Comparison of ENCODE assay signal across 17 cellular contexts in genomic region chr12:104575442-104575841, GRCh38.
DNase-seq lines count a peak whose midpoint lies in the region; ATAC-seq and TF ChIP-seq lines count a peak whose summit lies in the region.
"Had no signal": no experiment of that assay in that cellular context is flagged by ENCODE, and none has a peak within 500 bp of the region (broad histone marks: within the 10 kb centered on the region; RNA-seq: fewer than 3 reads in every experiment).

No MANE protein-coding gene starts in this region.

- ATAC-seq in activated CD8-positive, alpha-beta memory T cell treated with anti-CD3 and anti-CD28 coated beads, Interleukin-2, amount 10 ng/mL, durations not matched to agents 7 days and 5 days: no peak
- ATAC-seq in HCT116: 0 out of 2 replicates have a peak, but pooled peaks have one; percentile 18
- ATAC-seq in activated CD8-positive, alpha-beta T cell treated with anti-CD3 and anti-CD28 coated beads, Interleukin-2, amount 10 ng/mL, durations not matched to agents 7 days and 5 days: no peak
- no peak for ATAC-seq in stimulated activated effector memory CD8-positive, alpha-beta T cell treated with anti-CD3 and anti-CD28 coated beads, Interleukin-12 subunit alpha, Interleukin-12 subunit beta, amount 100 ng/mL, for 72 hours
- ATAC-seq in HG03439 (IDR thresholded peaks at IDR 0.05; ENCODE audit: unreplicated experiment): no peak
- ATAC-seq: left colon had no signal

- H2AFZ ChIP-seq in HCT116 (ENCODE audit: low read depth, low read length, poor library complexity, severe bottlenecking): no peak overlapping the region
- H2AFZ ChIP-seq: PC-9 had no signal

- no peak for DNase-seq in activated CD8-positive, alpha-beta memory T cell treated with anti-CD3 and anti-CD28 coated beads, Interleukin-2, amount 10 ng/mL, durations not matched to agents 7 days and 5 days
- no peak for DNase-seq in activated CD8-positive, alpha-beta memory T cell treated with anti-CD3 and anti-CD28 coated beads, Interleukin-2, amount 50 U/mL, for 4 hours
- DNase-seq in HCT116 (ENCODE audit: low read depth, low spot score): no peak
- no peak for DNase-seq in activated CD8-positive, alpha-beta T cell treated with anti-CD3 and anti-CD28 coated beads, Interleukin-2, amount 10 ng/mL, durations not matched to agents 7 days and 5 days
- DNase-seq in stimulated activated effector memory CD8-positive, alpha-beta T cell treated with anti-CD3 and anti-CD28 coated beads, Interleukin-12 subunit alpha, Interleukin-12 subunit beta, amount 100 ng/mL, for 72 hours (ENCODE audit: low spot score in 2 of 2): no peak
- no peak for DNase-seq in colonic mucosa
- no peak for DNase-seq in tibial artery
- DNase-seq: activated CD8-positive, alpha-beta memory T cell treated with anti-CD3 and anti-CD28 coated beads for 24 hours; activated effector memory CD4-positive, alpha-beta T cell treated with anti-CD3 and anti-CD28 coated beads, Interleukin-2, amount 50 U/mL, for 16 hours; foreskin melanocyte; left colon; NCI-H1048; NCI-H446 treated with DMSO at 0.1 percent for 48 hours; SK-N-SH; trophoblast cell had no signal

- TF ChIP-seq POLR2A in HCT116 (IDR thresholded peaks at IDR 0.05; ENCODE audit: borderline replicate concordance, extremely low read depth, insufficient read depth, insufficient read length): no peak

- no TSS peak for BruUV-seq in HCT116 (replicated peaks; lab: Mats Ljungman, UMichigan)

- peak overlapping the region; percentile 51 for H3K4me2 ChIP-seq in HCT116 (ENCODE audit: low read length)
- H3K4me2 ChIP-seq: PC-9, SK-N-SH had no signal

- H3K9me2 ChIP-seq in HCT116 (ENCODE audit: insufficient read depth): no peaks in the 10 kb centered on the region
- H3K9me2 ChIP-seq: SK-N-SH had no signal

- H3K36me3 ChIP-seq in HCT116 (ENCODE audit: control insufficient read depth in 1 of 2, insufficient read depth in 2 of 2, low read length in 2 of 2): no peaks in the 10 kb centered on the region
- no peaks in the 10 kb centered on the region for H3K36me3 ChIP-seq in colonic mucosa
- H3K36me3 ChIP-seq in tibial artery: no peaks in the 10 kb centered on the region

- peaks cover 80% of the 10 kb centered on the region for H3K4me1 Mint-ChIP-seq in activated CD8-positive, alpha-beta memory T cell treated with anti-CD3 and anti-CD28 coated beads, Interleukin-2, amount 10 ng/mL, durations not matched to agents 7 days and 5 days
- H3K4me1 Mint-ChIP-seq in activated CD8-positive, alpha-beta T cell treated with anti-CD3 and anti-CD28 coated beads, Interleukin-2, amount 10 ng/mL, durations not matched to agents 7 days and 5 days (ENCODE audit: low read depth): peaks cover 78% of the 10 kb centered on the region
- peaks cover 64% of the 10 kb centered on the region for H3K4me1 Mint-ChIP-seq in stimulated activated effector memory CD8-positive, alpha-beta T cell treated with anti-CD3 and anti-CD28 coated beads, Interleukin-12 subunit alpha, Interleukin-12 subunit beta, amount 100 ng/mL, for 72 hours

- H3K4me3 ChIP-seq in HCT116 (replicated peaks in 1 of 2; ENCODE audit: low read depth in 1 of 2, low read length in 2 of 2) (no peak overlapping the region), colonic mucosa (no peak overlapping the region), tibial artery (no peak overlapping the region)
- H3K4me3 ChIP-seq: PC-9 had no signal

- peaks cover 4 to 38% of the 10 kb centered on the region in 2 experiments; a peak in 3 of 4 replicates for H3K4me1 ChIP-seq in HCT116 (ENCODE audit: control insufficient read depth in 1 of 2, insufficient read depth in 2 of 2, low read length in 2 of 2)
- H3K4me1 ChIP-seq in colonic mucosa: no peaks in the 10 kb centered on the region
- no peaks in the 10 kb centered on the region for H3K4me1 ChIP-seq in tibial artery

- H3K9me3 ChIP-seq in HCT116 (ENCODE audit: control insufficient read depth in 1 of 2, insufficient read depth in 1 of 2, low read depth in 1 of 2, low read length in 2 of 2) (no peaks in the 10 kb centered on the region), colonic mucosa (no peaks in the 10 kb centered on the region), tibial artery (no peaks in the 10 kb centered on the region)
- H3K9me3 ChIP-seq: SK-N-SH had no signal

- intact Hi-C loops in HCT116 (cut with micrococcal nuclease) (no loop called here), colonic mucosa (cut with DNase I) (no loop called here), tibial artery (cut with DNase I; ENCODE audit: low total_unique reads) (no loop called here)

- peak overlapping the region; percentile 27 for H3K27ac Mint-ChIP-seq in activated CD8-positive, alpha-beta memory T cell treated with anti-CD3 and anti-CD28 coated beads, Interleukin-2, amount 10 ng/mL, durations not matched to agents 7 days and 5 days
- H3K27ac Mint-ChIP-seq in activated CD8-positive, alpha-beta T cell treated with anti-CD3 and anti-CD28 coated beads, Interleukin-2, amount 10 ng/mL, durations not matched to agents 7 days and 5 days: peak overlapping the region; percentile 24
- peak overlapping the region; percentile 50 for H3K27ac Mint-ChIP-seq in stimulated activated effector memory CD8-positive, alpha-beta T cell treated with anti-CD3 and anti-CD28 coated beads, Interleukin-12 subunit alpha, Interleukin-12 subunit beta, amount 100 ng/mL, for 72 hours

- H4K20me1 ChIP-seq in HCT116 (ENCODE audit: insufficient read depth): no peaks in the 10 kb centered on the region

- CTCF ChIA-PET in activated CD8-positive, alpha-beta memory T cell treated with anti-CD3 and anti-CD28 coated beads, Interleukin-2, amount 10 ng/mL, durations not matched to agents 7 days and 5 days (lab: Charles Lee): no interaction called here
- CTCF ChIA-PET in HCT116 (lab: Charles Lee): no interaction called here
- CTCF ChIA-PET in activated CD8-positive, alpha-beta T cell treated with anti-CD3 and anti-CD28 coated beads, Interleukin-2, amount 10 ng/mL, durations not matched to agents 7 days and 5 days (lab: Charles Lee): interaction anchor here (1.1 kb wide), 1 partner anchor 98 kb away, joined by 3 read pairs; no protein-coding TSS in a partner anchor

- H3K4me3 Mint-ChIP-seq in activated CD8-positive, alpha-beta memory T cell treated with anti-CD3 and anti-CD28 coated beads, Interleukin-2, amount 10 ng/mL, durations not matched to agents 7 days and 5 days: no peak overlapping the region
- no peak overlapping the region for H3K4me3 Mint-ChIP-seq in activated CD8-positive, alpha-beta T cell treated with anti-CD3 and anti-CD28 coated beads, Interleukin-2, amount 10 ng/mL, durations not matched to agents 7 days and 5 days
- no peak overlapping the region for H3K4me3 Mint-ChIP-seq in stimulated activated effector memory CD8-positive, alpha-beta T cell treated with anti-CD3 and anti-CD28 coated beads, Interleukin-12 subunit alpha, Interleukin-12 subunit beta, amount 100 ng/mL, for 72 hours

- H3K27me3 ChIP-seq in HCT116 (ENCODE audit: insufficient read depth, low read length) (no peaks in the 10 kb centered on the region), colonic mucosa (no peaks in the 10 kb centered on the region), tibial artery (no peaks in the 10 kb centered on the region)

- H3K27me3 Mint-ChIP-seq in activated CD8-positive, alpha-beta memory T cell treated with anti-CD3 and anti-CD28 coated beads, Interleukin-2, amount 10 ng/mL, durations not matched to agents 7 days and 5 days: no peaks in the 10 kb centered on the region
- no peaks in the 10 kb centered on the region for H3K27me3 Mint-ChIP-seq in activated CD8-positive, alpha-beta T cell treated with anti-CD3 and anti-CD28 coated beads, Interleukin-2, amount 10 ng/mL, durations not matched to agents 7 days and 5 days (ENCODE audit: low read depth)

- TF ChIP-seq CTCF in HCT116 (IDR thresholded peaks at IDR 0.05 in 2 of 3, conservative IDR thresholded peaks at IDR 0.05 in 1 of 3; ENCODE audit: borderline replicate concordance in 1 of 3, insufficient read depth in 1 of 3, low read depth in 2 of 3, low read length in 2 of 3) (no peak), colonic mucosa (IDR thresholded peaks at IDR 0.05) (no peak), tibial artery (IDR thresholded peaks at IDR 0.05) (no peak)

- no peaks in the 10 kb centered on the region for H3K9me3 Mint-ChIP-seq in activated CD8-positive, alpha-beta memory T cell treated with anti-CD3 and anti-CD28 coated beads, Interleukin-2, amount 10 ng/mL, durations not matched to agents 7 days and 5 days (ENCODE audit: low read depth)
- H3K9me3 Mint-ChIP-seq in activated CD8-positive, alpha-beta T cell treated with anti-CD3 and anti-CD28 coated beads, Interleukin-2, amount 10 ng/mL, durations not matched to agents 7 days and 5 days (ENCODE audit: insufficient read depth): no peaks in the 10 kb centered on the region
- no peaks in the 10 kb centered on the region for H3K9me3 Mint-ChIP-seq in stimulated activated effector memory CD8-positive, alpha-beta T cell treated with anti-CD3 and anti-CD28 coated beads, Interleukin-12 subunit alpha, Interleukin-12 subunit beta, amount 100 ng/mL, for 72 hours

- peaks cover 21% of the 10 kb centered on the region for H3K36me3 Mint-ChIP-seq in activated CD8-positive, alpha-beta memory T cell treated with anti-CD3 and anti-CD28 coated beads, Interleukin-2, amount 10 ng/mL, durations not matched to agents 7 days and 5 days
- H3K36me3 Mint-ChIP-seq in activated CD8-positive, alpha-beta T cell treated with anti-CD3 and anti-CD28 coated beads, Interleukin-2, amount 10 ng/mL, durations not matched to agents 7 days and 5 days (ENCODE audit: low read depth): peaks cover 37% of the 10 kb centered on the region
- H3K36me3 Mint-ChIP-seq in stimulated activated effector memory CD8-positive, alpha-beta T cell treated with anti-CD3 and anti-CD28 coated beads, Interleukin-12 subunit alpha, Interleukin-12 subunit beta, amount 100 ng/mL, for 72 hours: peaks cover 13% of the 10 kb centered on the region

- H3K27ac ChIP-seq in HCT116 (ENCODE audit: low read depth, low read length) (no peak overlapping the region), colonic mucosa (no peak overlapping the region), tibial artery (no peak overlapping the region)
- H3K27ac ChIP-seq: PC-9 had no signal

- RAD21 ChIA-PET in HCT116 (lab: Charles Lee; ENCODE audit: low non-redundant PET in 1 of 2, low total read pairs in 2 of 2, uncharacterized antibody in 2 of 2, unreplicated experiment in 2 of 2): no interaction called here

- POLR2A ChIA-PET in HCT116 (lab: Charles Lee): no interaction called here
- POLR2A ChIA-PET in activated CD8-positive, alpha-beta T cell treated with anti-CD3 and anti-CD28 coated beads, Interleukin-2, amount 10 ng/mL, durations not matched to agents 7 days and 5 days (lab: Charles Lee): no interaction called here

- H3K79me2 ChIP-seq in HCT116 (ENCODE audit: insufficient read depth, low read length): no peaks in the 10 kb centered on the region

- no peak for TF ChIP-seq RAD21 in HCT116 (IDR thresholded peaks at IDR 0.05; ENCODE audit: low read depth)

- no peak overlapping the region for H3K9ac ChIP-seq in HCT116 (ENCODE audit: low read length)
- no peak overlapping the region for H3K9ac ChIP-seq in colonic mucosa (ENCODE audit: low read depth in 2 of 2, low read length in 2 of 2)
- H3K9ac ChIP-seq: SK-N-SH had no signal

TF ChIP-seq in HCT116, 20 proteins besides CTCF, POLR2A, EP300 and RAD21 (continues in another document):
- TF ChIP-seq SP1 (IDR thresholded peaks at IDR 0.05; ENCODE audit: low read depth) (no peak), YY1 (IDR thresholded peaks at IDR 0.05; ENCODE audit: extremely low read depth, insufficient replicate concordance, low read depth, low read length) (no peak), ELF1 (IDR thresholded peaks at IDR 0.05; ENCODE audit: borderline replicate concordance, low read depth) (no peak)
